In the genomic region with DNA sequence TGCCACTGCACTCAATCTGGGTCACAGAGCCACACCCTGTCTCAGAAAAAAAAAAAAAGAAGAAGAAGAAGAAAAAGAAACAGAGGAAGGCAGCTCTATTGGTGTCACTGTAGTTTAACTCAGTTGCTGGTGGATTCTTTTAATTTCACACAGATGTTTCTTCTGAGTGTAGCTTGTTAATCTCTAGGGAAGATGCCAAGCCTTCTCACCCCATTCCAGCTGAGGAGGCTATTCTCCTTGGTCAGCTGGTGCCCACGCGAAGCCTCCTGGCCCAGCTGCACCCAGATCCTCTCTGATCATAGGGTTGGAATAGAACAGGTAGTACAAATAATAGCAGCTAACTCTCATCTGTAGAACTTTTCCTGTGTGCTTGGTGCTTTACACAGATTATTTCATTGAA, we compare ENCODE assay signal across 25 cellular contexts.
DNase-seq lines count a peak whose midpoint lies in the region; ATAC-seq, FAIRE-seq and TF ChIP-seq lines count a peak whose summit lies in the region.
"Had no signal": no experiment of that assay in that cellular context is flagged by ENCODE, and none has a peak within 500 bp of the region (broad histone marks: within the 10 kb centered on the region; RNA-seq: fewer than 3 reads in every experiment).

No MANE protein-coding gene starts in this region.

- 71 to 85% (median 80%) methylated on average over 2 of the region's 2 CpGs for WGBS in heart left ventricle, 4 donors

- H3K27me3 ChIP-seq in right atrium auricular region (no peaks in the 10 kb centered on the region), heart left ventricle (no peaks in the 10 kb centered on the region), neural progenitor cell (no peaks in the 10 kb centered on the region)
- H3K27me3 ChIP-seq: ascending aorta, SJSA1 had no signal

- DNase-seq in Right ventricle myocardium inferior (ENCODE audit: missing footprints) = no peak
- no peak for DNase-seq in right atrium auricular region (ENCODE audit: low spot score)
- DNase-seq in heart left ventricle = no peak
- DNase-seq in neural progenitor cell (ENCODE audit: low spot score) = no peak
- no peak for DNase-seq in stimulated activated CD4-positive, alpha-beta T cell treated with anti-CD3 and anti-CD28 coated beads, Interleukin-4, amount 100 ng/mL, for 4 hours
- DNase-seq in urothelium cell line (ENCODE audit: low spot score) = no peak
- DNase-seq in activated T-cell treated with anti-CD3 and anti-CD28 coated beads, Interleukin-2, amount 50 U/mL, for 1 hour = no peak
- DNase-seq: 8988T; activated CD4-positive, alpha-beta memory T cell treated with anti-CD3 and anti-CD28 coated beads for 36 hours; activated naive CD4-positive, alpha-beta T cell treated with anti-CD3 and anti-CD28 coated beads for 36 hours; CD4-positive, CD25-positive, alpha-beta regulatory T cell; H7; hypothalamus; NCI-H1417 treated with DMSO at 0.1 percent for 48 hours; NCI-H2171 treated with DMSO at 0.1 percent for 48 hours; NCI-H69; PC-9; retina; stimulated activated naive CD8-positive, alpha-beta T cell treated with anti-CD3 and anti-CD28 coated beads, Interleukin-15, Interleukin-2, amounts not matched to agents 100 U/mL and 50 U/mL, for 24 hours; trophoblast cell; WERI-Rb-1 had no signal

- no peaks in the 10 kb centered on the region for H3K9me3 ChIP-seq in right atrium auricular region
- no peaks in the 10 kb centered on the region for H3K9me3 ChIP-seq in heart left ventricle
- no peaks in the 10 kb centered on the region for H3K9me3 ChIP-seq in neural progenitor cell (ENCODE audit: low read depth)
- H3K9me3 ChIP-seq: ascending aorta, SJSA1 had no signal

- H3K27me3 Mint-ChIP-seq in neural progenitor cell (ENCODE audit: insufficient read depth, low read depth) = peaks cover 5% of the 10 kb centered on the region
- H3K27me3 Mint-ChIP-seq: activated CD4-positive, alpha-beta memory T cell treated with anti-CD3 and anti-CD28 coated beads for 36 hours had no signal

- peak; percentile 27 for ATAC-seq in Right ventricle myocardium inferior
- peak in 1 of 4 donors; percentile 9 for ATAC-seq in heart left ventricle
- ATAC-seq in HG03460 (IDR thresholded peaks at IDR 0.05; ENCODE audit: unreplicated experiment) = no peak
- ATAC-seq: stimulated activated naive CD8-positive, alpha-beta T cell treated with anti-CD3 and anti-CD28 coated beads, Interleukin-15, Interleukin-2, amounts not matched to agents 100 U/mL and 50 U/mL, for 24 hours had no signal

- peak overlapping the region; percentile 15 for H3K27ac Mint-ChIP-seq in neural progenitor cell
- H3K27ac Mint-ChIP-seq: activated CD4-positive, alpha-beta memory T cell treated with anti-CD3 and anti-CD28 coated beads for 36 hours; activated naive CD4-positive, alpha-beta T cell treated with anti-CD3 and anti-CD28 coated beads for 36 hours; CD4-positive, CD25-positive, alpha-beta regulatory T cell had no signal

- intact Hi-C loops in Right ventricle myocardium inferior (cut with DNase I) (no loop called here), heart left ventricle (cut with DNase I) (loop anchor here in 3 of 10 donors (5.0 to 10.0 kb wide), 3 partner anchors 104 to 284 kb away; no protein-coding TSS in a partner anchor)

- H3K79me2 ChIP-seq in neural progenitor cell (ENCODE audit: low read depth) = no peaks in the 10 kb centered on the region

- no peak overlapping the region for H3K9ac ChIP-seq in neural progenitor cell

- H3K4me1 ChIP-seq in right atrium auricular region (peaks cover 0 to 18% of the 10 kb centered on the region in 2 donors), heart left ventricle (peaks cover 0 to 59% (median 34%) of the 10 kb centered on the region in 12 donors), neural progenitor cell (peaks cover 14% of the 10 kb centered on the region)
- H3K4me1 ChIP-seq: ascending aorta had no signal

- FAIRE-seq in urothelium cell line (lab: Jason Lieb, UNC) = no peak
- FAIRE-seq: GM12892 had no signal

- no peak for TF ChIP-seq POLR2A in heart left ventricle (IDR thresholded peaks at IDR 0.05)

- no peaks in the 10 kb centered on the region for H3K9me3 Mint-ChIP-seq in neural progenitor cell
- H3K9me3 Mint-ChIP-seq: activated CD4-positive, alpha-beta memory T cell treated with anti-CD3 and anti-CD28 coated beads for 36 hours; activated naive CD4-positive, alpha-beta T cell treated with anti-CD3 and anti-CD28 coated beads for 36 hours; CD4-positive, CD25-positive, alpha-beta regulatory T cell had no signal

- no peaks in the 10 kb centered on the region for H4K20me1 ChIP-seq in neural progenitor cell (ENCODE audit: low read depth)

- H3F3A ChIP-seq in neural progenitor cell (ENCODE audit: low read depth) = no peaks in the 10 kb centered on the region

- no peaks in the 10 kb centered on the region for H3K36me3 ChIP-seq in right atrium auricular region
- H3K36me3 ChIP-seq in heart left ventricle = no peaks in the 10 kb centered on the region
- H3K36me3 ChIP-seq in neural progenitor cell = no peaks in the 10 kb centered on the region
- H3K36me3 ChIP-seq: ascending aorta, SJSA1, WERI-Rb-1 had no signal

- TF ChIP-seq CTCF in right atrium auricular region (IDR thresholded peaks at IDR 0.05) (no peak), heart left ventricle (IDR thresholded peaks at IDR 0.05) (no peak), neural progenitor cell (IDR thresholded peaks at IDR 0.05) (no peak)

- H3K4me3 Mint-ChIP-seq in neural progenitor cell = no peak overlapping the region
- H3K4me3 Mint-ChIP-seq: activated CD4-positive, alpha-beta memory T cell treated with anti-CD3 and anti-CD28 coated beads for 36 hours; activated naive CD4-positive, alpha-beta T cell treated with anti-CD3 and anti-CD28 coated beads for 36 hours; CD4-positive, CD25-positive, alpha-beta regulatory T cell had no signal

- H3K27ac ChIP-seq in right atrium auricular region (peak overlapping the region in 1 of 2 donors; percentile 30), heart left ventricle (peak overlapping the region; percentile 12 to 79 (median 58)), neural progenitor cell (no peak overlapping the region)
- H3K27ac ChIP-seq: ascending aorta, PC-9, SJSA1, WERI-Rb-1 had no signal

- H3K36me3 Mint-ChIP-seq in neural progenitor cell = no peaks in the 10 kb centered on the region
- H3K36me3 Mint-ChIP-seq: activated CD4-positive, alpha-beta memory T cell treated with anti-CD3 and anti-CD28 coated beads for 36 hours; CD4-positive, CD25-positive, alpha-beta regulatory T cell had no signal

- H3K4me1 Mint-ChIP-seq in neural progenitor cell = peaks cover 71% of the 10 kb centered on the region

- H3K4me3 ChIP-seq in right atrium auricular region (no peak overlapping the region), heart left ventricle (peak overlapping the region in 3 of 12 donors; percentile 1 to 17 (median 13)), neural progenitor cell (no peak overlapping the region)
- H3K4me3 ChIP-seq: ascending aorta, PC-9, SJSA1 had no signal

- no peak overlapping the region for H2AFZ ChIP-seq in neural progenitor cell (replicated peaks)
- H2AFZ ChIP-seq: PC-9 had no signal

- H3K4me2 ChIP-seq in neural progenitor cell = no peak overlapping the region
- H3K4me2 ChIP-seq: PC-9 had no signal
